19 cellular contexts compared by ENCODE assay signal in genomic region chr1:3472088-3472850, GRCh38. TPM values are rescaled to one million over a fixed set of nuclear protein-coding genes. Genes with fewer than 3 reads are reported as not detected.
DNase-seq lines count a peak whose midpoint lies in the region; ATAC-seq, FAIRE-seq and TF ChIP-seq lines count a peak whose summit lies in the region.
"Had no signal": no experiment of that assay in that cellular context is flagged by ENCODE, and none has a peak within 500 bp of the region (broad histone marks: within the 10 kb centered on the region; RNA-seq: fewer than 3 reads in every experiment).

No MANE protein-coding gene starts in this region.

- no peak for FAIRE-seq in K562 (lab: Jason Lieb, UNC)
- FAIRE-seq: GM12891 had no signal

- H4K5ac ChIP-seq in mesendoderm (ENCODE audit: low read length): no peak overlapping the region

- H2BK120ac ChIP-seq in mesendoderm (ENCODE audit: low read depth, low read length): no peak overlapping the region

- H3K9me1 ChIP-seq in K562 (ENCODE audit: control insufficient read depth, insufficient read depth, low read length): peaks cover 4% of the 10 kb centered on the region

- 2% methylated on average over 21 of the region's 25 CpGs for WGBS in K562 (ENCODE audit: insufficient coverage, low coverage, missing lambda C conversion rate)
- no CpG with 5 or more reads among the region's 25 CpGs for WGBS in mesendoderm (ENCODE audit: extremely low coverage, insufficient coverage, low lambda C conversion rate)

- peak overlapping the region; percentile 83 for H3K56ac ChIP-seq in mesendoderm (ENCODE audit: low read length)

- no peak for TF ChIP-seq EP300 in K562 (IDR thresholded peaks at IDR 0.05; ENCODE audit: low read length)

- TF ChIP-seq RAD21 in K562 (CRISPR knock-in tag; conservative IDR thresholded peaks at IDR 0.05 in 1 of 2, IDR thresholded peaks at IDR 0.05 in 1 of 2): no peak

- H3K36me3 ChIP-seq in cardiac muscle cell (no peaks in the 10 kb centered on the region), K562 (ENCODE audit: control insufficient read depth, insufficient read depth, low read length) (no peaks in the 10 kb centered on the region), mesendoderm (ENCODE audit: control insufficient read depth, insufficient read depth, low read length) (peaks cover 4% of the 10 kb centered on the region), vagina (no peaks in the 10 kb centered on the region)
- H3K36me3 ChIP-seq: colonic mucosa, left lung had no signal

- H2AK5ac ChIP-seq in mesendoderm (ENCODE audit: low read length): no peak overlapping the region

- H3K18ac ChIP-seq in mesendoderm (ENCODE audit: low read length): no peak overlapping the region

- no peak overlapping the region for H3K4ac ChIP-seq in mesendoderm (ENCODE audit: low read depth, low read length)

- no peaks in the 10 kb centered on the region for H3K79me1 ChIP-seq in mesendoderm (ENCODE audit: low read length)

- intact Hi-C loops in left cardiac atrium (cut with DNase I) (no loop called here), K562 (cut with micrococcal nuclease) (no loop called here), vagina (cut with DNase I) (no loop called here)

- no peak overlapping the region for H4K8ac ChIP-seq in mesendoderm (ENCODE audit: low read depth, low read length)

- H3K27me3 ChIP-seq in cardiac muscle cell (no peaks in the 10 kb centered on the region), K562 (ENCODE audit: control insufficient read depth in 2 of 2, insufficient read depth in 2 of 2, low read length in 2 of 2) (peaks cover 4 to 42% of the 10 kb centered on the region in 2 experiments; a peak in 4 of 5 replicates), mesendoderm (ENCODE audit: insufficient read depth, low read length, poor library complexity) (no peaks in the 10 kb centered on the region), vagina (no peaks in the 10 kb centered on the region)
- H3K27me3 ChIP-seq: colonic mucosa, left lung had no signal

- peaks cover 8% of the 10 kb centered on the region; the same call in 1 of the 2 replicates for H4K20me1 ChIP-seq in K562 (replicated peaks; ENCODE audit: control insufficient read depth, insufficient read depth, low read length)

- no peaks in the 10 kb centered on the region for H3K79me2 ChIP-seq in K562 (ENCODE audit: control insufficient read depth, insufficient read depth, low read length)
- H3K79me2 ChIP-seq in mesendoderm (ENCODE audit: control insufficient read depth, insufficient read depth, low read length): no peaks in the 10 kb centered on the region

- no peak for DNase-seq in cardiac muscle cell (ENCODE audit: low read depth in 1 of 2, low spot score in 1 of 2)
- no peak for DNase-seq in left cardiac atrium
- no peak for DNase-seq in K562 (ENCODE audit: extremely low read depth in 1 of 4, low spot score in 3 of 4)
- DNase-seq in mesendoderm: no peak
- no peak for DNase-seq in vagina (ENCODE audit: extremely low spot score in 2 of 2)
- DNase-seq in LoVo (ENCODE audit: low spot score): no peak
- no peak for DNase-seq in SW 1271 (lab: John Stamatoyannopoulos, UW)
- DNase-seq: activated CD4-positive, alpha-beta T cell treated with anti-CD3 and anti-CD28 coated beads, Interleukin-2, amount 50 U/mL, for 4 hours; CD4-positive, CD25-positive, alpha-beta regulatory T cell; colonic mucosa; DMS153; GF-D8; NCI-H2029; stimulated activated CD4-positive, alpha-beta T cell treated with anti-CD3 and anti-CD28 coated beads, Interleukin-4, amount 100 ng/mL, for 24 hours had no signal

- CTCF ChIA-PET in K562 (lab: Yijun Ruan, JAX; ENCODE audit: low intra/inter-chr PET ratio): interaction anchor here (0.7 to 2.2 kb wide), 2 partner anchors 15 to 19 kb away, joined by 3 to 13 read pairs; partner anchors contain the start of gene ARHGEF16

- in situ Hi-C loops in K562 (cut with MboI): no loop called here

- no peak overlapping the region for H3K4me3 ChIP-seq in cardiac muscle cell
- H3K4me3 ChIP-seq in K562: no peak overlapping the region
- no peak overlapping the region for H3K4me3 ChIP-seq in mesendoderm (ENCODE audit: low read length)
- H3K4me3 ChIP-seq in vagina: no peak overlapping the region
- H3K4me3 ChIP-seq: colonic mucosa, left lung had no signal

- POLR2A ChIA-PET in K562 (lab: Yijun Ruan, JAX): interaction anchor here (1.1 kb wide), 1 partner anchor 8 kb away, joined by 4 read pairs; no protein-coding TSS in a partner anchor

- H3K4me1 ChIP-seq in cardiac muscle cell (ENCODE audit: low read depth) (peaks cover 7% of the 10 kb centered on the region), K562 (replicated peaks in 1 of 2; ENCODE audit: control insufficient read depth in 2 of 2, insufficient read depth in 2 of 2, low read length in 2 of 2) (peaks cover 0 to 57% of the 10 kb centered on the region in 2 experiments; a peak in 3 of 5 replicates), mesendoderm (ENCODE audit: control insufficient read depth, low read depth, low read length) (peaks cover 5% of the 10 kb centered on the region), vagina (peaks cover 64% of the 10 kb centered on the region)
- H3K4me1 ChIP-seq: colonic mucosa had no signal

- no peak for TF ChIP-seq CTCF in cardiac muscle cell (IDR thresholded peaks at IDR 0.05; ENCODE audit: low read depth, low read length)
- TF ChIP-seq CTCF in K562 (IDR thresholded peaks at IDR 0.05 in 2 of 3, conservative IDR thresholded peaks at IDR 0.05 in 1 of 3; ENCODE audit: insufficient read depth in 2 of 3, low read depth in 1 of 3, low read length in 3 of 3): no peak
- no peak for TF ChIP-seq CTCF in vagina (IDR thresholded peaks at IDR 0.05)

- no peak overlapping the region for H2BK15ac ChIP-seq in mesendoderm (replicated peaks; ENCODE audit: low read depth)

- H3K9ac ChIP-seq in K562 (ENCODE audit: insufficient read depth in 1 of 2, low read depth in 2 of 2, low read length in 2 of 2) (no peak overlapping the region; a peak in 1 of 4 replicates), mesendoderm (ENCODE audit: low read length) (peak overlapping the region; percentile 18)

- BruUV-seq in K562 (replicated peaks; lab: Mats Ljungman, UMichigan): no TSS peak

- H3K9me3 ChIP-seq in cardiac muscle cell (ENCODE audit: low read depth) (no peaks in the 10 kb centered on the region), K562 (replicated peaks; ENCODE audit: control insufficient read depth, insufficient read depth, low read depth, low read length) (no peaks in the 10 kb centered on the region), vagina (no peaks in the 10 kb centered on the region)
- H3K9me3 ChIP-seq: colonic mucosa, left lung had no signal

- H2AFZ ChIP-seq in K562 (ENCODE audit: low read depth, low read length): no peak overlapping the region

- ATAC-seq in left cardiac atrium (no peak), K562 (no peak), HG02840 (IDR thresholded peaks at IDR 0.05; ENCODE audit: low FRiP score, unreplicated experiment) (no peak)

- 0 out of 2 replicates have a peak overlapping the region, but pooled peaks have one; percentile 4 for H3K4me2 ChIP-seq in K562 (ENCODE audit: insufficient read depth, low read length)
- H3K4me2 ChIP-seq in mesendoderm (ENCODE audit: low read length): no peak overlapping the region

- peak overlapping the region; percentile 80 for H2BK5ac ChIP-seq in mesendoderm (ENCODE audit: low read length)

- H3K23ac ChIP-seq in mesendoderm (ENCODE audit: low read length): no peak overlapping the region

- peak overlapping the region; percentile 75 for H3K27ac ChIP-seq in cardiac muscle cell
- H3K27ac ChIP-seq in K562 (ENCODE audit: extremely low read depth, low read depth, low read length): no peak overlapping the region
- peak overlapping the region; percentile 77 for H3K27ac ChIP-seq in mesendoderm (ENCODE audit: low read depth, low read length)
- peak overlapping the region; percentile 54 for H3K27ac ChIP-seq in vagina
- H3K27ac ChIP-seq: colonic mucosa, left lung had no signal

- TF ChIP-seq POLR2A in K562 (conservative IDR thresholded peaks at IDR 0.05) (no peak), vagina (IDR thresholded peaks at IDR 0.05) (no peak)

TF ChIP-seq in K562, 482 proteins besides CTCF, POLR2A, EP300 and RAD21:
- TF ChIP-seq IRF9 (tag; IDR thresholded peaks at IDR 0.05) (no peak), CTBP1 (IDR thresholded peaks at IDR 0.05; ENCODE audit: borderline replicate concordance) (0 out of 2 replicates have a peak, but pooled peaks have one; percentile 2)

RNA-seq across cellular contexts. Expression of gene ARHGEF16, which starts 17.8 kb away (rescaled TPM):
- total RNA-seq in cardiac muscle cell: 7.2 and 11.8 TPM in 2 replicates
- polyA plus RNA-seq in cardiac muscle cell: 5.8 and 6.0 TPM in 2 replicates
- total RNA-seq in left cardiac atrium: 1 to 10 TPM in 1 of 2 donors, under 1 TPM in 1; 0.68 to 2.3 TPM
- total RNA-seq in K562 (2011; cell fraction: chromatin; rRNA removed; ENCODE audit: low replicate concordance): 1.6 and 7.5 TPM in 2 replicates
- 3.9 and 5.7 TPM in 2 replicates for total RNA-seq in K562 (2011; cell fraction: nucleolus; rRNA removed)
- 2.1 and 3.2 TPM in 2 replicates for total RNA-seq in K562 (2011; cell fraction: nucleoplasm; rRNA removed)
- total RNA-seq in K562 (2014; rRNA removed): 0.45 and 0.94 TPM in 2 replicates
- total RNA-seq in K562 (2014; rRNA removed; fragmentation: Illumina TruSeq; extraction: Trizol): 0.06 and 0.15 TPM in 2 replicates
- 0.11 and 0.25 TPM in 2 replicates for total RNA-seq in K562 (2015; rRNA removed; fragmentation: Illumina TruSeq; extraction: Trizol)
- total RNA-seq in K562 (2021): 0.98 and 1.2 TPM in 2 replicates
- polyA plus RNA-seq in K562 (2011; rRNA removed): 0.78 and 0.93 TPM in 2 replicates
- polyA plus RNA-seq in K562 (2011; cell fraction: cytosol; rRNA removed): 0.49 and 1.9 TPM in 2 replicates
- 2.9 and 7.4 TPM in 2 replicates for polyA plus RNA-seq in K562 (2011; cell fraction: nucleus; rRNA removed)
- polyA plus RNA-seq in K562 (2012): 0.49 and 2.9 TPM in 2 replicates
- polyA plus RNA-seq in K562 (2014; fragmentation: Illumina TruSeq; extraction: Trizol): 0.49 and 0.66 TPM in 2 replicates
- polyA plus RNA-seq in K562 (2014; fragmentation: Nextera tagmentation; extraction: Ambion mirVana): not detected
- polyA plus RNA-seq in K562 (2014; rRNA removed): 0.78 and 1.2 TPM in 2 replicates
- polyA minus RNA-seq in K562 (2011; rRNA and poly(A)+ RNA removed): 1.3 and 3.0 TPM in 2 replicates
- polyA minus RNA-seq in K562 (2011; cell fraction: cytosol; rRNA and poly(A)+ RNA removed): 0.91 and 1.5 TPM in 2 replicates
- polyA minus RNA-seq in K562 (2011; cell fraction: nucleus; rRNA and poly(A)+ RNA removed): 2.4 and 4.6 TPM in 2 replicates
- polyA plus RNA-seq in mesendoderm (2013, experiment 1 of 2): 8.4 TPM
- 8.1 TPM for polyA plus RNA-seq in mesendoderm (2013, experiment 2 of 2)
- 6.4 TPM for total RNA-seq in vagina
- total RNA-seq: CD4-positive, CD25-positive, alpha-beta regulatory T cell; myocyte; T-helper 1 cell treated with Interleukin-12 subunit alpha and Interleukin-12 subunit beta and Interleukin-4 antibody, amounts not matched to agents 30 ng/mL and 1 ng/mL, for 36 hours had no signal
- polyA plus RNA-seq: CD4-positive, CD25-positive, alpha-beta regulatory T cell had no signal
